8 cellular contexts compared by ENCODE assay signal in genomic region chr22:11055176-11055575, GRCh38.
DNase-seq lines count a peak whose midpoint lies in the region; ATAC-seq and TF ChIP-seq lines count a peak whose summit lies in the region.
"Not testable (repeated sequence)": the region's sequence is repeated elsewhere in the genome, so short reads cannot be mapped to it uniquely, and the experiment has no call there.

No MANE protein-coding gene starts in this region.

- H3K36me3 ChIP-seq in gastroesophageal sphincter; hepatocyte (replicated peaks; ENCODE audit: insufficient read depth, low read depth); lower lobe of right lung; naive thymus-derived CD4-positive, alpha-beta T cell (ENCODE audit: control insufficient read depth in 2 of 3, insufficient read depth in 3 of 3, low read length in 3 of 3); sigmoid colon; aorta (ENCODE audit: control insufficient read depth in 1 of 2, insufficient read depth in 2 of 2, low read length in 1 of 2): not testable (repeated sequence)

- ATAC-seq in gastroesophageal sphincter (peak; percentile 11), lower lobe of right lung (peak in 1 of 2 donors; percentile 3), aorta (ENCODE audit: low FRiP score) (peak; percentile 1)
- peak; percentile 7 for ATAC-seq in naive thymus-derived CD4-positive, alpha-beta T cell

- CTCF ChIA-PET in naive thymus-derived CD4-positive, alpha-beta T cell (lab: Charles Lee), result not testable (repeated sequence)

- H3K4me1 ChIP-seq in gastroesophageal sphincter; hepatocyte (ENCODE audit: insufficient read depth); lower lobe of right lung; naive thymus-derived CD4-positive, alpha-beta T cell (ENCODE audit: control insufficient read depth in 2 of 2, insufficient read depth in 2 of 2, low read length in 2 of 2); sigmoid colon; aorta (ENCODE audit: control insufficient read depth in 1 of 2, insufficient read depth in 2 of 2, low read length in 2 of 2): not testable (repeated sequence)

- not testable (repeated sequence) for H3K4me3 Mint-ChIP-seq in CD14-positive monocyte; naive thymus-derived CD4-positive, alpha-beta T cell

- H3K9me2 ChIP-seq in hepatocyte (replicated peaks; ENCODE audit: insufficient read depth), result not testable (repeated sequence)

- not testable (repeated sequence) for H3K4me3 ChIP-seq in coronary artery; gastroesophageal sphincter; hepatocyte; lower lobe of right lung; naive thymus-derived CD4-positive, alpha-beta T cell (ENCODE audit: low read length); sigmoid colon; aorta (ENCODE audit: low read length in 2 of 2)

- H4K20me1 ChIP-seq in hepatocyte (ENCODE audit: insufficient read depth, poor library complexity, severe bottlenecking), result not testable (repeated sequence)

- POLR2A ChIA-PET in naive thymus-derived CD4-positive, alpha-beta T cell (lab: Charles Lee), result not testable (repeated sequence)

- H3K4me2 ChIP-seq in hepatocyte, result not testable (repeated sequence)

- not testable (repeated sequence) for H3K27ac ChIP-seq in coronary artery; gastroesophageal sphincter; hepatocyte; lower lobe of right lung; naive thymus-derived CD4-positive, alpha-beta T cell (ENCODE audit: low read depth, low read length); sigmoid colon; aorta (ENCODE audit: low read depth in 1 of 2, low read length in 2 of 2)

- H3K27ac Mint-ChIP-seq in CD14-positive monocyte, result peak overlapping the region in 1 of 7 donors; percentile 26
- not testable (repeated sequence) for H3K27ac Mint-ChIP-seq in naive thymus-derived CD4-positive, alpha-beta T cell

- H3K36me3 Mint-ChIP-seq in CD14-positive monocyte, result not testable (repeated sequence)
- peaks cover 8 to 14% (median 10%) of the 10 kb centered on the region in 5 donors for H3K36me3 Mint-ChIP-seq in naive thymus-derived CD4-positive, alpha-beta T cell

- H3K4me1 Mint-ChIP-seq in CD14-positive monocyte; naive thymus-derived CD4-positive, alpha-beta T cell: not testable (repeated sequence)

- not testable (repeated sequence) for TF ChIP-seq POLR2A in gastroesophageal sphincter (IDR thresholded peaks at IDR 0.05); sigmoid colon (IDR thresholded peaks at IDR 0.05)

- WGBS in gastroesophageal sphincter (ENCODE audit: low coverage in 1 of 2), 2 donors, result 77 to 91% methylated on average over 8 of the region's 8 CpGs
- WGBS in hepatocyte (ENCODE audit: low lambda C conversion rate, missing lambda C conversion rate), result 69% methylated on average over 8 of the region's 8 CpGs
- WGBS in sigmoid colon, 2 donors, result 85 to 86% methylated on average over 8 of the region's 8 CpGs
- WGBS in aorta, 2 donors, result 79 to 83% methylated on average over 8 of the region's 8 CpGs

- not testable (repeated sequence) for H3K79me2 ChIP-seq in hepatocyte

- peaks cover 32 to 63% (median 62%) of the 10 kb centered on the region in 7 donors for H3K9me3 Mint-ChIP-seq in CD14-positive monocyte
- peaks cover 11 to 74% (median 35%) of the 10 kb centered on the region in 11 donors for H3K9me3 Mint-ChIP-seq in naive thymus-derived CD4-positive, alpha-beta T cell

- DNase-seq in CD14-positive monocyte (ENCODE audit: low spot score) (peak; percentile 52), coronary artery (ENCODE audit: low spot score) (peak; percentile 77), hepatocyte (ENCODE audit: low spot score) (peak; percentile 6), lower lobe of right lung (peak; percentile 54), sigmoid colon (peak; percentile 70), aorta (peak in 1 of 2 donors; percentile 80)
- DNase-seq in naive thymus-derived CD4-positive, alpha-beta T cell, result not testable (repeated sequence)

- H3K27me3 Mint-ChIP-seq in CD14-positive monocyte (ENCODE audit: low read depth in 3 of 3); naive thymus-derived CD4-positive, alpha-beta T cell: not testable (repeated sequence)

- not testable (repeated sequence) for H2AFZ ChIP-seq in hepatocyte

- intact Hi-C loops in CD14-positive monocyte (cut with micrococcal nuclease); lower lobe of right lung (cut with DNase I); naive thymus-derived CD4-positive, alpha-beta T cell (cut with micrococcal nuclease); sigmoid colon (cut with DNase I); aorta (cut with DNase I): not testable (repeated sequence)

- not testable (repeated sequence) for TF ChIP-seq EP300 in gastroesophageal sphincter (IDR thresholded peaks at IDR 0.05); sigmoid colon (IDR thresholded peaks at IDR 0.05)

- not testable (repeated sequence) for TF ChIP-seq CTCF in CD14-positive monocyte (IDR thresholded peaks at IDR 0.05); coronary artery (IDR thresholded peaks at IDR 0.05); gastroesophageal sphincter (IDR thresholded peaks at IDR 0.05); hepatocyte (IDR thresholded peaks at IDR 0.05; ENCODE audit: poor library complexity); lower lobe of right lung (IDR thresholded peaks at IDR 0.05); sigmoid colon (IDR thresholded peaks at IDR 0.05)

- H3K27me3 ChIP-seq in gastroesophageal sphincter, result peaks cover 23% of the 10 kb centered on the region
- H3K27me3 ChIP-seq in hepatocyte; lower lobe of right lung (ENCODE audit: low read depth); naive thymus-derived CD4-positive, alpha-beta T cell (ENCODE audit: control insufficient read depth in 2 of 2, insufficient read depth in 2 of 2, low read length in 2 of 2); sigmoid colon; aorta (ENCODE audit: control insufficient read depth in 1 of 2, insufficient read depth in 2 of 2, low read length in 1 of 2): not testable (repeated sequence)

- H3K9me3 ChIP-seq in gastroesophageal sphincter (peaks cover 0 to 62% (median 5%) of the 10 kb centered on the region in 3 donors), hepatocyte (ENCODE audit: low read depth) (peaks cover 13% of the 10 kb centered on the region), lower lobe of right lung (peaks cover 15% of the 10 kb centered on the region), sigmoid colon (peaks cover 0 to 49% (median 6%) of the 10 kb centered on the region in 4 donors)
- H3K9me3 ChIP-seq in naive thymus-derived CD4-positive, alpha-beta T cell (ENCODE audit: control insufficient read depth in 2 of 3, low read length in 3 of 3), result peaks cover 0 to 30% (median 0%) of the 10 kb centered on the region in 3 experiments
- not testable (repeated sequence) for H3K9me3 ChIP-seq in aorta (ENCODE audit: control insufficient read depth, low read length)
